In genomic region chr12:124910561-124911478, GRCh38 we compare ENCODE assay signal across 1 cellular context.
A peak's percentile ranks its signal among the peaks of the same experiment; 100 is the strongest.
TF ChIP-seq lines count a peak whose summit lies in the region.

No MANE protein-coding gene starts in this region.

TF ChIP-seq in IMR-90, 13 proteins besides CTCF, POLR2A, EP300 and RAD21 (continued from another document):
- TF ChIP-seq RCOR1 (IDR thresholded peaks at IDR 0.05; ENCODE audit: insufficient replicate concordance, low read length) (no peak), CHD1 (IDR thresholded peaks at IDR 0.05; ENCODE audit: low read depth, low read length) (no peak), RFX5 (IDR thresholded peaks at IDR 0.05; ENCODE audit: low read depth, low read length) (no peak), CEBPB (IDR thresholded peaks at IDR 0.05; ENCODE audit: low read depth, low read length) (0 out of 2 replicates have a peak, but pooled peaks have one; percentile 13), NFE2L2 (IDR thresholded peaks at IDR 0.05; ENCODE audit: low read depth, low read length) (no peak), MAFK (IDR thresholded peaks at IDR 0.05; ENCODE audit: low read depth, low read length) (no peak), MXI1 (IDR thresholded peaks at IDR 0.05; ENCODE audit: borderline replicate concordance, low read depth, low read length) (no peak)
- TF ChIP-seq, protein P1, sequence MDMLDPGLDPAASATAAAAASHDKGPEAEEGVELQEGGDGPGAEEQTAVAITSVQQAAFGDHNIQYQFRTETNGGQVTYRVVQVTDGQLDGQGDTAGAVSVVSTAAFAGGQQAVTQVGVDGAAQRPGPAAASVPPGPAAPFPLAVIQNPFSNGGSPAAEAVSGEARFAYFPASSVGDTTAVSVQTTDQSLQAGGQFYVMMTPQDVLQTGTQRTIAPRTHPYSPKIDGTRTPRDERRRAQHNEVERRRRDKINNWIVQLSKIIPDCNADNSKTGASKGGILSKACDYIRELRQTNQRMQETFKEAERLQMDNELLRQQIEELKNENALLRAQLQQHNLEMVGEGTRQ (IDR thresholded peaks at IDR 0.05; ENCODE audit: low read depth, low read length): peak; percentile 2; the same call in 1 of the 2 replicates
